In genomic region chr18:7815797-7816196, GRCh38 we compare ENCODE assay signal across 26 cellular contexts.
"Had no signal": no experiment of that assay in that cellular context is flagged by ENCODE, and none has a peak within 500 bp of the region (broad histone marks: within the 10 kb centered on the region; RNA-seq: fewer than 3 reads in every experiment).

No MANE protein-coding gene starts in this region.

- H3K27ac Mint-ChIP-seq: natural killer cell had no signal

- H3K4me3 Mint-ChIP-seq: natural killer cell; stimulated activated naive CD8-positive, alpha-beta T cell treated with anti-CD3 and anti-CD28 coated beads, Interleukin-15, amount 100 ng/mL, for 72 hours had no signal

- H3K9me3 ChIP-seq: ovary, thyroid gland had no signal

- H3K4me1 Mint-ChIP-seq: natural killer cell; stimulated activated naive CD8-positive, alpha-beta T cell treated with anti-CD3 and anti-CD28 coated beads, Interleukin-15, amount 100 ng/mL, for 72 hours had no signal

- H3K36me3 ChIP-seq: left lung, lower lobe of right lung, ovary, thyroid gland had no signal

- ATAC-seq: esophagus mucosa; gastroesophageal sphincter; left lung; lower lobe of right lung; natural killer cell; sciatic nerve; stimulated activated naive CD8-positive, alpha-beta T cell treated with anti-CD3 and anti-CD28 coated beads, Interleukin-15, amount 100 ng/mL, for 72 hours had no signal

- H3K27me3 ChIP-seq: gastroesophageal sphincter, heart right ventricle, left lung, ovary, thyroid gland had no signal

- DNase-seq: dorsolateral prefrontal cortex; effector CD4-positive, alpha-beta T cell; foreskin fibroblast; heart right ventricle; hippocampal formation; left cardiac atrium; left lung; lower lobe of right lung; natural killer cell; occipital lobe; ovary; posterior cingulate gyrus; retina; stimulated activated CD4-positive, alpha-beta T cell treated with anti-CD3 and anti-CD28 coated beads, Interleukin-12 subunit alpha, Interleukin-12 subunit beta, amount 100 ng/mL, for 4 hours; stimulated activated CD4-positive, alpha-beta T cell treated with anti-CD3 and anti-CD28 coated beads, Interleukin-1b, Interleukin-23, amount 100 ng/mL, for 48 hours; stimulated activated CD4-positive, alpha-beta T cell treated with anti-CD3 and anti-CD28 coated beads, Interleukin-4, amount 100 ng/mL, for 1 hour; stimulated activated CD8-positive, alpha-beta memory T cell treated with anti-CD3 and anti-CD28 coated beads, Interleukin-4, amount 100 ng/mL, for 48 hours; stimulated activated naive CD4-positive, alpha-beta T cell; stimulated activated naive CD8-positive, alpha-beta T cell treated with anti-CD3 and anti-CD28 coated beads, Interleukin-15, amount 100 ng/mL, for 72 hours; thyroid gland; trophoblast cell had no signal

- H3K27ac ChIP-seq: dorsolateral prefrontal cortex, epithelial cell of prostate, gastroesophageal sphincter, left lung, lower lobe of right lung, ovary, thyroid gland had no signal

- H3K27me3 Mint-ChIP-seq: stimulated activated naive CD8-positive, alpha-beta T cell treated with anti-CD3 and anti-CD28 coated beads, Interleukin-15, amount 100 ng/mL, for 72 hours had no signal

- H3K4me3 ChIP-seq: dorsolateral prefrontal cortex, gastroesophageal sphincter, heart right ventricle, left lung, lower lobe of right lung, ovary, smooth muscle cell, thyroid gland had no signal
